In the genomic region with DNA sequence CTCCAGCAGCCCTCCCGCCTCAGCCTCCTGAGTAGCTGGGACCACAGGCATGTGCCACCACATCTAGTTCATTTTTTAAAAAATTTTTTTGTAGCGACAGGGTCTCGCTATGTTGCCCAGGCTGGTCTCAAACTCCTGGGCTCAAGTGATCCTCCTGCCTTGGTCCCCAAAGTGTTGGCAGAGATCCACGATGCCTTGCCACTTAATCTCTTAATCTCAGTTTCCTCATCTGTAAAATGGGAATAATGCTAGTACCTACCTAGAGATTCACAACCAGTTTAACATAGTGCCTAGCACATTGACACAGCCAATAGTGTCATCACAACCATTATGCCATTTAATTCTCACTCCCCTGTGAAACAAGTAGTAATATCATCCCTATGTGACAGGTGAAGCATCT, we compare ENCODE assay signal across 21 cellular contexts. TPM values are rescaled to one million over a fixed set of nuclear protein-coding genes. Genes with fewer than 3 reads are reported as not detected.
"Had no signal": no experiment of that assay in that cellular context is flagged by ENCODE, and none has a peak within 500 bp of the region (broad histone marks: within the 10 kb centered on the region; RNA-seq: fewer than 3 reads in every experiment).

No MANE protein-coding gene starts in this region.

- H3K4me2 ChIP-seq: KMS-11 had no signal

- H3K36me3 ChIP-seq: SJSA1 had no signal

- H3K9ac ChIP-seq: KMS-11 had no signal

- DNase-seq: Kasumi-1, MM.1S, NCI-H1436, NCI-H187, NCI-H2029, NCI-H2081 treated with DMSO at 0.1 percent for 48 hours, NCI-H2171, NCI-H226, NCI-H446, NCI-H510A, NCI-H524 treated with DMSO at 0.1 percent for 48 hours, NCI-H774, Right ventricle myocardium superior, SIG-M5 had no signal

- FAIRE-seq: HTR-8/SVneo, RCC 7860 had no signal

- H3K9me3 ChIP-seq: SJSA1 had no signal

- H3K27ac ChIP-seq: HL-60, KMS-11, SJSA1, SK-N-MC had no signal

- H3K4me3 ChIP-seq: SJSA1, SK-N-MC had no signal

- H3K27me3 ChIP-seq: SJSA1 had no signal

RNA-seq across cellular contexts. Expression of a gene that starts 4.8 kb away (rescaled TPM):
- total RNA-seq: Right ventricle myocardium superior had no signal

RNA-seq across cellular contexts. Expression of a gene that starts 21.5 kb away (rescaled TPM):
- total RNA-seq: Right ventricle myocardium superior, SJSA1 had no signal

RNA-seq across cellular contexts. Expression of a gene that starts 56.4 kb away (rescaled TPM):
- total RNA-seq: M059J, Right ventricle myocardium superior had no signal
